In genomic region chr10:122911889-122912484, GRCh38 we compare ENCODE assay signal across 9 cellular contexts. TPM values are rescaled to one million over a fixed set of nuclear protein-coding genes. Genes with fewer than 3 reads are reported as not detected.
DNase-seq lines count a peak whose midpoint lies in the region; ATAC-seq, FAIRE-seq and TF ChIP-seq lines count a peak whose summit lies in the region.
"Had no signal": no experiment of that assay in that cellular context is flagged by ENCODE, and none has a peak within 500 bp of the region (broad histone marks: within the 10 kb centered on the region; RNA-seq: fewer than 3 reads in every experiment).

No MANE protein-coding gene starts in this region.

- H4K5ac ChIP-seq in mesendoderm (ENCODE audit: low read length): no peak overlapping the region

- no peak overlapping the region for H3K4ac ChIP-seq in mesendoderm (ENCODE audit: low read depth, low read length)

- H3K9ac ChIP-seq in mesendoderm (ENCODE audit: low read length): no peak overlapping the region

- no peak overlapping the region for H3K23ac ChIP-seq in mesendoderm (ENCODE audit: low read length)

- no peak overlapping the region for H3K4me3 ChIP-seq in bronchial epithelial cell (ENCODE audit: low read depth, low read length)
- H3K4me3 ChIP-seq in mesendoderm (ENCODE audit: low read length): no peak overlapping the region
- H3K4me3 ChIP-seq in upper lobe of right lung: no peak overlapping the region

- H3K79me2 ChIP-seq in mesendoderm (ENCODE audit: control insufficient read depth, insufficient read depth, low read length): no peaks in the 10 kb centered on the region

- H3K36me3 ChIP-seq in bronchial epithelial cell (ENCODE audit: control insufficient read depth, insufficient read depth, low read length) (no peaks in the 10 kb centered on the region), mesendoderm (ENCODE audit: control insufficient read depth, insufficient read depth, low read length) (no peaks in the 10 kb centered on the region), upper lobe of right lung (no peaks in the 10 kb centered on the region)

- H3K9me3 ChIP-seq in upper lobe of right lung: no peaks in the 10 kb centered on the region

- ATAC-seq in upper lobe of right lung: peak; percentile 83
- no peak for ATAC-seq in HG03378 (IDR thresholded peaks at IDR 0.05; ENCODE audit: unreplicated experiment)

- intact Hi-C loops in upper lobe of right lung (cut with DNase I): no loop called here

- H3K27me3 ChIP-seq in bronchial epithelial cell (ENCODE audit: control insufficient read depth, insufficient read depth, low read length) (no peaks in the 10 kb centered on the region), mesendoderm (ENCODE audit: insufficient read depth, low read length, poor library complexity) (no peaks in the 10 kb centered on the region), upper lobe of right lung (no peaks in the 10 kb centered on the region)

- FAIRE-seq in bronchial epithelial cell (lab: Jason Lieb, UNC): no peak

- DNase-seq in activated gamma-delta T cell treated with Interleukin-2 at 50 U/mL for 16 hours (peak; percentile 32), activated gamma-delta T cell (lab: John Stamatoyannopoulos, UW) (no peak), T-helper 1 cell (peak in 4 of 5 donors; percentile 13 to 51 (median 28)), bronchial epithelial cell (ENCODE audit: low read depth) (peak; percentile 38), mesendoderm (peak; percentile 81), upper lobe of right lung (no peak), cortex of kidney (lab: John Stamatoyannopoulos, UW) (no peak)

- TF ChIP-seq CTCF in bronchial epithelial cell (IDR thresholded peaks at IDR 0.05; ENCODE audit: insufficient read depth, low read length, severe bottlenecking): no peak
- TF ChIP-seq CTCF in upper lobe of right lung (IDR thresholded peaks at IDR 0.05): no peak

- H3K4me1 ChIP-seq in mesendoderm (ENCODE audit: control insufficient read depth, low read depth, low read length) (no peaks in the 10 kb centered on the region), upper lobe of right lung (no peaks in the 10 kb centered on the region)

- H3K56ac ChIP-seq in mesendoderm (ENCODE audit: low read length): no peak overlapping the region

- H3K27ac ChIP-seq in mesendoderm (ENCODE audit: low read depth, low read length) (no peak overlapping the region), upper lobe of right lung (no peak overlapping the region)

- no peak overlapping the region for H4K8ac ChIP-seq in mesendoderm (ENCODE audit: low read depth, low read length)

- H2BK5ac ChIP-seq in mesendoderm (ENCODE audit: low read length): no peak overlapping the region

- H3K4me2 ChIP-seq in mesendoderm (ENCODE audit: low read length): no peak overlapping the region

- H3K18ac ChIP-seq in mesendoderm (ENCODE audit: low read length): no peak overlapping the region

- no peak overlapping the region for H2AK5ac ChIP-seq in mesendoderm (ENCODE audit: low read length)

- no peak overlapping the region for H2BK15ac ChIP-seq in mesendoderm (replicated peaks; ENCODE audit: low read depth)

- WGBS in mesendoderm (ENCODE audit: extremely low coverage, insufficient coverage, low lambda C conversion rate): no CpG with 5 or more reads among the region's 5 CpGs

- H2BK120ac ChIP-seq in mesendoderm (ENCODE audit: low read depth, low read length): no peak overlapping the region

- H3K79me1 ChIP-seq in mesendoderm (ENCODE audit: low read length): no peaks in the 10 kb centered on the region

RNA-seq across cellular contexts. Expression of gene FAM24A, which starts 1.6 kb away (rescaled TPM):
- not detected in 2 replicates for total RNA-seq in bronchial epithelial cell
- not detected for polyA plus RNA-seq in mesendoderm (2013, experiment 1 of 2)
- polyA plus RNA-seq in mesendoderm (2013, experiment 2 of 2): not detected
- not detected for total RNA-seq in upper lobe of right lung
- polyA plus RNA-seq: AG04450 had no signal

RNA-seq across cellular contexts. Expression of gene FAM24B, which starts 32.6 kb away (rescaled TPM):
- total RNA-seq in bronchial epithelial cell: 7.9 and 11.1 TPM in 2 replicates
- polyA plus RNA-seq in mesendoderm (2013, experiment 1 of 2): 5.2 TPM
- polyA plus RNA-seq in mesendoderm (2013, experiment 2 of 2): 3.7 TPM
- 3.6 TPM for total RNA-seq in upper lobe of right lung

RNA-seq across cellular contexts. Expression of gene C10orf88, which starts 42.0 kb away (rescaled TPM):
- total RNA-seq in bronchial epithelial cell: 10.0 and 15.1 TPM in 2 replicates
- polyA plus RNA-seq in mesendoderm (2013, experiment 1 of 2): 6.6 TPM
- polyA plus RNA-seq in mesendoderm (2013, experiment 2 of 2): 6.3 TPM
- 7.6 TPM for total RNA-seq in upper lobe of right lung

Comparison
In these comparisons a context has a peak if more than half of its experiments do, and no peak if none do; other contexts are left out.
1. DNase-seq: peak in activated gamma-delta T cell treated with Interleukin-2 at 50 U/mL for 16 hours (single experiment), T-helper 1 cell (4 of 5), bronchial epithelial cell (single experiment) and mesendoderm (single experiment); none in activated gamma-delta T cell (single experiment), upper lobe of right lung (single experiment) and cortex of kidney (single experiment).